In the genomic region with DNA sequence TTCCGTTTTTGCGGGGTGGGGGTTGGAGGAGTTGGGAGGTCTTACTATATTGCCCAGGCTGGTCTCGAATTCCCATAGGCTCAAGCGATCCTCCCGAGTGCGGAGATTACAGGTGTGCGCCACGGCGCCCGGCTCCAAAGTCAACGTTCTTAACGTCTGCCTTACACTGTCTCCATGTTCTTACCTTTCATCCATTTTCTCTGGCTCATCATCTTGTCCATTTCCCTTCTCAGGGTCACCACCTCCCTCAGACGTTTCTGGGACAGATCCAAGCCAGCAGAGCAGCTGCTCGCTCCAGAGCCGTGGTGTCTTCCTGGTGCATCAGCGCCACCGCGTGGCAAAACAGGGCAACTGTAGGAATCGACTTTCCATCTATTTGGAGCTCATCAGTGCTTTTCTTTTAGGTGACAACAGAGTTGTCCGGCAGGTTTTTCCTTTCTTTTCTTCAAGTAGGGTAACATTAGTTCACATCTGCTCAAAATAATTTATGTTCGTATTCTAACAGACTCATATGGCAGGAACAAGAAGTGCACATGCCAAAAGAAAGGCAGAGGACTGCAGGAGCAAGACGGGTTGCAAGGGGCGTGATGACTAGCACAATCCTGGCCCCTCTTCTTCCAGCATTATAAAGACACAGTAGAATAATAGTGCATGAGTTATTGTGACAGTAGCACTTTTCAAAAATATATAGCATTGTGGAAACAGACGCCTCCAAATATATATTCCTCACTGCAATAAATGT, we compare ENCODE assay signal across 8 cellular contexts.
A peak's percentile ranks its signal among the peaks of the same experiment; 100 is the strongest.
DNase-seq lines count a peak whose midpoint lies in the region; ATAC-seq, FAIRE-seq and TF ChIP-seq lines count a peak whose summit lies in the region.

No MANE protein-coding gene starts in this region.

- no peaks in the 10 kb centered on the region for H4K20me1 ChIP-seq in keratinocyte (ENCODE audit: control insufficient read depth, extremely low read depth, insufficient read depth, low read length)

- no peaks in the 10 kb centered on the region for H3K4me1 ChIP-seq in keratinocyte (ENCODE audit: control insufficient read depth, extremely low read depth, insufficient read depth, low read length)

- no peaks in the 10 kb centered on the region for H3K79me2 ChIP-seq in keratinocyte (ENCODE audit: control insufficient read depth, insufficient read depth, low read length)

- H3K9ac ChIP-seq in keratinocyte (ENCODE audit: control insufficient read depth, extremely low read depth, insufficient read depth, low read length): no peak overlapping the region

- H3K27ac ChIP-seq in AG04450 (ENCODE audit: low read depth, low read length): no peak overlapping the region
- H3K27ac ChIP-seq in keratinocyte (ENCODE audit: control insufficient read depth, insufficient read depth, low read length): no peak overlapping the region

- no peaks in the 10 kb centered on the region for H3K27me3 ChIP-seq in AG04450 (ENCODE audit: control insufficient read depth, insufficient read depth, low read length)
- H3K27me3 ChIP-seq in keratinocyte (ENCODE audit: control insufficient read depth, extremely low read depth, insufficient read depth, low read length): no peaks in the 10 kb centered on the region

- dilution Hi-C loops in keratinocyte (cut with MboI; ENCODE audit: extremely low pct_ligation_motif_present, low sequenced_read_pairs): no loop called here

- peak; percentile 55 for FAIRE-seq in keratinocyte (lab: Jason Lieb, UNC)

- H2AFZ ChIP-seq in keratinocyte (ENCODE audit: control insufficient read depth, low read length): peak overlapping the region; percentile 73

- H3K9me3 ChIP-seq in AG04450 (ENCODE audit: control insufficient read depth, insufficient read depth, low read length) (no peaks in the 10 kb centered on the region), keratinocyte (ENCODE audit: control insufficient read depth, low read depth, low read length) (no peaks in the 10 kb centered on the region)

- DNase-seq in AG04450 (ENCODE audit: low read depth, low spot score) (peak; percentile 55), NCI-H2196 (lab: John Stamatoyannopoulos, UW; ENCODE audit: unreplicated experiment) (peak; percentile 79), cerebellum (ENCODE audit: low spot score) (peak; percentile 63), keratinocyte (ENCODE audit: low read depth, low spot score) (peak; percentile 19)
- peak; percentile 81 for DNase-seq in activated CD4-positive, CD25-positive, alpha-beta regulatory T cell treated with anti-CD3 and anti-CD28 coated beads, Interleukin-2, amount 50 U/mL, for 72 hours
- DNase-seq in stimulated activated CD4-positive, alpha-beta T cell treated with anti-CD3 and anti-CD28 coated beads, Interleukin-12 subunit alpha, Interleukin-12 subunit beta, amount 100 ng/mL, for 48 hours (ENCODE audit: low read depth in 2 of 3, low spot score in 1 of 3): peak; percentile 65 to 73 (median 69)

- H3K4me2 ChIP-seq in keratinocyte (ENCODE audit: control insufficient read depth, extremely low read depth, insufficient read depth, low read depth, low read length): peak overlapping the region; percentile 92

- H3K4me3 ChIP-seq in AG04450 (ENCODE audit: low read depth, low read length) (peak overlapping the region; percentile 57), keratinocyte (ENCODE audit: control insufficient read depth in 2 of 3, extremely low read depth in 1 of 3, insufficient read depth in 2 of 3, low read depth in 1 of 3, low read length in 3 of 3) (peak overlapping the region in 2 of 3 experiments; percentile 43 to 63)

- no peaks in the 10 kb centered on the region for H3K36me3 ChIP-seq in keratinocyte (ENCODE audit: control insufficient read depth in 2 of 2, extremely low read depth in 1 of 2, insufficient read depth in 2 of 2, low read length in 2 of 2)

- TF ChIP-seq CTCF in AG04450 (IDR thresholded peaks at IDR 0.05; ENCODE audit: low read depth, low read length): peak; percentile 93
- peak; percentile 83 to 95 (median 94) for TF ChIP-seq CTCF in keratinocyte (optimal IDR thresholded peaks at IDR 0.05 in 1 of 3, IDR thresholded peaks at IDR 0.05 in 1 of 3, conservative IDR thresholded peaks at IDR 0.05 in 1 of 3; ENCODE audit: extremely low read depth in 1 of 3, insufficient read depth in 2 of 3, low read length in 3 of 3)

- POLR2A ChIA-PET in AG04450 (lab: Yijun Ruan, JAX): interaction anchor here (0.9 to 1.6 kb wide), 4 partner anchors 133 to 214 kb away, joined by 3 to 6 read pairs (median 4); no protein-coding TSS in a partner anchor

- no peaks in the 10 kb centered on the region for H3K9me1 ChIP-seq in keratinocyte (ENCODE audit: control insufficient read depth, extremely low read depth, insufficient read depth, low read length)

- CTCF ChIA-PET in AG04450 (lab: Charles Lee): interaction anchor here (0.6 to 21.1 kb wide), 70 partner anchors 8 to 968 kb away, joined by 3 to 535 read pairs (median 4); no protein-coding TSS in a partner anchor

- ATAC-seq in GM18858 (IDR thresholded peaks at IDR 0.05; ENCODE audit: unreplicated experiment): peak; percentile 82
- peak; percentile 84 for ATAC-seq in HG03095 (IDR thresholded peaks at IDR 0.05; ENCODE audit: unreplicated experiment)

Comparison
In these comparisons a context has a peak if more than half of its experiments do, and no peak if none do; other contexts are left out.
1. DNase-seq: peak in every context shown above with its lines; median percentile 81 in activated CD4-positive, CD25-positive, alpha-beta regulatory T cell treated with anti-CD3 and anti-CD28 coated beads, Interleukin-2, amount 50 U/mL, for 72 hours; 79 in NCI-H2196; 69 in stimulated activated CD4-positive, alpha-beta T cell treated with anti-CD3 and anti-CD28 coated beads, Interleukin-12 subunit alpha, Interleukin-12 subunit beta, amount 100 ng/mL, for 48 hours; 63 in cerebellum; 55 in AG04450; 19 in keratinocyte.